1 cellular context compared by ENCODE assay signal in genomic region chr3:182979719-182980191, GRCh38.
TF ChIP-seq lines count a peak whose summit lies in the region.

No MANE protein-coding gene starts in this region.

TF ChIP-seq in IMR-90, 13 proteins besides CTCF, POLR2A, EP300 and RAD21 (continued from another document):
- TF ChIP-seq RFX5 (IDR thresholded peaks at IDR 0.05; ENCODE audit: low read depth, low read length) = no peak
- 0 out of 2 replicates have a peak, but pooled peaks have one; percentile 0 for TF ChIP-seq CHD1 (IDR thresholded peaks at IDR 0.05; ENCODE audit: low read depth, low read length)
- no peak for TF ChIP-seq MXI1 (IDR thresholded peaks at IDR 0.05; ENCODE audit: borderline replicate concordance, low read depth, low read length)
TF ChIP-seq in IMR-90: peak in this region for 1.
